Comparison of ENCODE assay signal across 18 cellular contexts in the genomic region with DNA sequence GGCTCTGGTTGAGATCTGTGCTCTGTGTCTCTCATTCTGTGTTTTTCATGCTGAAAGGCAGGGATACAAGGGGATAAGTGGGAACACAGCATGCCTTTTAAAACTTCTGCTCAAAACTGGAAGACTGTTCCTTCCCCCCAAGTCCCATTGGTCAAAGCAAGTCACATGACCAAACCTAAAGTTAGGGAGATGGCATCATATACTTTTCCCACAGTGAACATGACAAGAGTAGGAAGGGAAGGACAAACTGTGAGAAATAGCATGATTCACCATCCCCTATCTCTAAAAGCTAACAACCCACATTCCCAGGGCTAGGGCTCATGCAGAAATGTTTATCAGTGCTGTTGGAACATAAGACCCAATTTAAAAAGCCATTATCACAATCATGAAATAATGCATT. TPM values are rescaled to one million over a fixed set of nuclear protein-coding genes. Genes with fewer than 3 reads are reported as not detected.
DNase-seq lines count a peak whose midpoint lies in the region; TF ChIP-seq lines count a peak whose summit lies in the region.
"Had no signal": no experiment of that assay in that cellular context is flagged by ENCODE, and none has a peak within 500 bp of the region (broad histone marks: within the 10 kb centered on the region; RNA-seq: fewer than 3 reads in every experiment).

No MANE protein-coding gene starts in this region.

- peaks cover 4% of the 10 kb centered on the region for H3K4me1 Mint-ChIP-seq in MCF 10A (ENCODE audit: insufficient read depth, unreplicated experiment)
- H3K4me1 Mint-ChIP-seq: T-cell had no signal

- H3K27ac Mint-ChIP-seq in MCF 10A (ENCODE audit: low read depth, unreplicated experiment), result no peak overlapping the region
- H3K27ac Mint-ChIP-seq: effector memory CD8-positive, alpha-beta T cell; T-cell had no signal

- no peak overlapping the region for H3K9ac ChIP-seq in adipocyte (ENCODE audit: low read length)

- no peaks in the 10 kb centered on the region for H3K36me3 Mint-ChIP-seq in MCF 10A (ENCODE audit: insufficient read depth, unreplicated experiment)
- H3K36me3 Mint-ChIP-seq: T-cell had no signal

- BruUV-seq in MCF 10A (replicated peaks; lab: Mats Ljungman, UMichigan), result no TSS peak

- H3K4me3 ChIP-seq in breast epithelium, result no peak overlapping the region
- H3K4me3 ChIP-seq in adipocyte (ENCODE audit: low read length), result no peak overlapping the region
- no peak overlapping the region for H3K4me3 ChIP-seq in fibroblast of villous mesenchyme (ENCODE audit: low read depth, low read length)
- H3K4me3 ChIP-seq: ovary, stomach had no signal

- H3K4me1 ChIP-seq in breast epithelium (no peaks in the 10 kb centered on the region), adipocyte (ENCODE audit: control insufficient read depth, insufficient read depth, low read length) (no peaks in the 10 kb centered on the region)

- DNase-seq in MCF 10A (ENCODE audit: unreplicated experiment) (peak; percentile 37), breast epithelium (ENCODE audit: low spot score in 2 of 2) (no peak), adipocyte (ENCODE audit: low read depth) (peak; percentile 40), fibroblast of villous mesenchyme (ENCODE audit: low read depth) (peak; percentile 59), NCI-H2227 (lab: John Stamatoyannopoulos, UW; ENCODE audit: unreplicated experiment) (no peak), NOMO-1 (lab: John Stamatoyannopoulos, UW; ENCODE audit: unreplicated experiment in 2 of 2) (no peak), GM10266 (ENCODE audit: extremely low spot score) (no peak), anterior cingulate cortex (lab: John Stamatoyannopoulos, UW) (no peak)
- DNase-seq: 8988T; activated naive CD4-positive, alpha-beta T cell treated with Interleukin-2 at 50 U/mL for 16 hours; central memory CD4-positive, alpha-beta T cell; effector memory CD8-positive, alpha-beta T cell; kidney; ovary; stimulated activated CD4-positive, alpha-beta T cell treated with anti-CD3 and anti-CD28 coated beads, Interleukin-12 subunit alpha, Interleukin-12 subunit beta, amount 100 ng/mL, for 4 hours; stomach; T-cell had no signal

- CTCF ChIA-PET in MCF 10A (lab: Yijun Ruan, JAX), result no interaction called here

- H3K27me3 Mint-ChIP-seq in MCF 10A (ENCODE audit: insufficient read depth, unreplicated experiment), result no peaks in the 10 kb centered on the region

- intact Hi-C loops in MCF 10A (cut with micrococcal nuclease) (no loop called here), breast epithelium (cut with DNase I; ENCODE audit: low total_unique reads) (no loop called here)

- POLR2A ChIA-PET in MCF 10A (lab: Yijun Ruan, JAX), result no interaction called here

- no peaks in the 10 kb centered on the region for H3K9me3 ChIP-seq in breast epithelium
- H3K9me3 ChIP-seq in adipocyte (ENCODE audit: control insufficient read depth, low read length), result peaks cover 3% of the 10 kb centered on the region
- H3K9me3 ChIP-seq: ovary, stomach had no signal

- H3K4me3 Mint-ChIP-seq in MCF 10A (ENCODE audit: unreplicated experiment), result no peak overlapping the region
- H3K4me3 Mint-ChIP-seq: effector memory CD8-positive, alpha-beta T cell; T-cell had no signal

- no peak for TF ChIP-seq CTCF in MCF 10A (IDR thresholded peaks at IDR 0.05; ENCODE audit: unreplicated experiment)
- TF ChIP-seq CTCF in breast epithelium (IDR thresholded peaks at IDR 0.05), result no peak
- TF ChIP-seq CTCF in fibroblast of villous mesenchyme (IDR thresholded peaks at IDR 0.05; ENCODE audit: insufficient read depth, low read depth, low read length), result no peak
- TF ChIP-seq CTCF in GM10266 (IDR thresholded peaks at IDR 0.05; ENCODE audit: control insufficient read depth, insufficient read depth, low read depth, missing control alignments), result no peak

- no peak overlapping the region for H3K27ac ChIP-seq in breast epithelium
- H3K27ac ChIP-seq: ovary, stomach had no signal

- H3K36me3 ChIP-seq in breast epithelium (no peaks in the 10 kb centered on the region), adipocyte (ENCODE audit: control insufficient read depth, insufficient read depth, low read length, severe bottlenecking) (no peaks in the 10 kb centered on the region)
- H3K36me3 ChIP-seq: ovary, stomach had no signal

- no peak for TF ChIP-seq POLR2A in breast epithelium (IDR thresholded peaks at IDR 0.05)

- H3K27me3 ChIP-seq in breast epithelium, result no peaks in the 10 kb centered on the region
- no peaks in the 10 kb centered on the region for H3K27me3 ChIP-seq in adipocyte (replicated peaks; ENCODE audit: control insufficient read depth, insufficient read depth, low read length)
- H3K27me3 ChIP-seq: ovary had no signal

- no peaks in the 10 kb centered on the region for H3K9me3 Mint-ChIP-seq in MCF 10A (ENCODE audit: unreplicated experiment)
- H3K9me3 Mint-ChIP-seq: effector memory CD8-positive, alpha-beta T cell; T-cell had no signal

RNA-seq across cellular contexts. Expression of a gene that starts 24.2 kb away (rescaled TPM):
- total RNA-seq in MCF 10A (2022), result not detected in 2 replicates
- total RNA-seq in breast epithelium, result not detected
- not detected in 2 replicates for total RNA-seq in fibroblast of villous mesenchyme
- total RNA-seq: kidney, mononuclear cell, ovary, stomach, T-cell had no signal

Comparison
In these comparisons a context has a peak if more than half of its experiments do, and no peak if none do; other contexts are left out.
1. DNase-seq: peak in MCF 10A (single experiment), adipocyte (single experiment) and fibroblast of villous mesenchyme (single experiment); none in breast epithelium (0 of 2), NCI-H2227 (single experiment), NOMO-1 (0 of 2), GM10266 (single experiment) and anterior cingulate cortex (0 of 58).